Comparison of ENCODE assay signal across 23 cellular contexts in the genomic region with DNA sequence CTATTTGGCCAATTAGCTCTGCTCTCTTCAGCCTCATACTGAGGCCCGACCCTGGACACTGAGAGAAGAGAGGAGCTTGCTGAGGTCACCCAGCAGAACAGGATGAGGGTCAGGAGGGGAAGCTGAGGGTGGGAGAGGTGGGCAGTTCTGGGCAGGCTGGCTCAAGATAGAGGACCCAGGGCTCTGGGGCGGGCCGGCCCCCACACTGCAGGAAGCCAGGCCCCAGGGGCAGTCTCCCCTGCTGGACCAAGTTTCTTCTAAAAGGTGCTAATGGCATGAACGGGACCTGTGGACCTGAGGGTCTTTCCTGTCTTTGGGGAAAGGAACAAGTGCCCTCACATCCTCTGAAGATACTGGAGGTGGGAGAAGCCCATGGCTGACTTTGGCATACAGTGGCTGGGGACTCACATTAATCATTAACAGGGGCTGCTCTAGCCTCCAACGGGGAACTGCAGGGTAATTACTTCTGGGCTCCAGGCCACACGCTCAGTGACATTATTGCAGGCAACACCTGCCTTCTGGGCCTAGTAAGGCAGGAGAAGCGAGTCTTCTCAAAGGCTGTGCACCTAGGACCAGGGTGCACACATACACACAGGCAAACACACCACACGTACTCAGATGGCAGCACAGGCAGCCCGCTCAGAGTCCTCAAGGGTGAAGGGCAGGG. TPM values are rescaled to one million over a fixed set of nuclear protein-coding genes. Genes with fewer than 3 reads are reported as not detected.
DNase-seq lines count a peak whose midpoint lies in the region; ATAC-seq and TF ChIP-seq lines count a peak whose summit lies in the region.
"Had no signal": no experiment of that assay in that cellular context is flagged by ENCODE, and none has a peak within 500 bp of the region (broad histone marks: within the 10 kb centered on the region; RNA-seq: fewer than 3 reads in every experiment).

No MANE protein-coding gene starts in this region.

- no peak overlapping the region for H2BK5ac ChIP-seq in IMR-90 (ENCODE audit: low read depth, low read length, poor library complexity, severe bottlenecking)

- intact Hi-C loops in IMR-90 (cut with micrococcal nuclease), result no loop called here
- intact Hi-C loops in colonic mucosa (cut with DNase I), result no loop called here
- intact Hi-C loops in activated CD4-positive, alpha-beta T cell treated with anti-CD3 and anti-CD28 coated beads, Interleukin-2, amount 10 ng/mL, durations not matched to agents 24 days and 14 days (cut with micrococcal nuclease), result no loop called here

- no peak overlapping the region for H2BK20ac ChIP-seq in IMR-90 (ENCODE audit: low read depth, low read length)

- peak overlapping the region; percentile 70 for H2AK9ac ChIP-seq in IMR-90 (replicated peaks; ENCODE audit: low read depth, low read length, poor library complexity)

- H3K9me3 Mint-ChIP-seq in activated CD4-positive, alpha-beta T cell treated with anti-CD3 and anti-CD28 coated beads, Interleukin-2, amount 10 ng/mL, durations not matched to agents 24 days and 14 days, result no peaks in the 10 kb centered on the region
- H3K9me3 Mint-ChIP-seq in neural progenitor cell, result no peaks in the 10 kb centered on the region
- H3K9me3 Mint-ChIP-seq: activated T-helper 2 cell treated with anti-CD3 and anti-CD28 coated beads, Interferon-gamma antibody, Interleukin-2, Interleukin-4, amounts not matched to agents 10 μg/mL and 5 μg/mL and 100 μg/mL, durations not matched to agents 14 hours and 24 hours and 36 hours; brain; dendritic cell treated with granulocyte-macrophage colony-stimulating factor and Interleukin-4, amounts not matched to agents 40 ng/mL and 50 ng/mL, for 4 days had no signal

- no peaks in the 10 kb centered on the region for H3F3A ChIP-seq in neural progenitor cell (ENCODE audit: low read depth)

- no peak overlapping the region for H3K9ac ChIP-seq in IMR-90 (ENCODE audit: low read depth, low read length)
- no peak overlapping the region for H3K9ac ChIP-seq in colonic mucosa (ENCODE audit: low read depth in 2 of 2, low read length in 2 of 2)
- no peak overlapping the region for H3K9ac ChIP-seq in neural progenitor cell

- no peaks in the 10 kb centered on the region for H3K79me1 ChIP-seq in IMR-90 (ENCODE audit: low read depth in 1 of 2, low read length in 2 of 2)

- TF ChIP-seq POLR2A in IMR-90 (IDR thresholded peaks at IDR 0.05; ENCODE audit: low read depth, low read length), result no peak

- no peaks in the 10 kb centered on the region for H3K79me2 ChIP-seq in neural progenitor cell (ENCODE audit: low read depth)

- H2AK5ac ChIP-seq in IMR-90 (ENCODE audit: low read depth, low read length), result no peak overlapping the region

- no peak overlapping the region for H3K56ac ChIP-seq in IMR-90 (ENCODE audit: extremely low read depth, insufficient read depth, low read length)

- no peak overlapping the region for H3K27ac ChIP-seq in IMR-90 (ENCODE audit: insufficient read depth, low read length)
- H3K27ac ChIP-seq in colonic mucosa, result no peak overlapping the region
- H3K27ac ChIP-seq in neural progenitor cell, result no peak overlapping the region
- H3K27ac ChIP-seq: sigmoid colon, SK-N-MC, thyroid gland had no signal

- POLR2A ChIA-PET in IMR-90 (lab: Charles Lee; ENCODE audit: unreplicated experiment), result no interaction called here

- no peak overlapping the region for H3K14ac ChIP-seq in IMR-90 (replicated peaks; ENCODE audit: low read depth, low read length)

- H4K8ac ChIP-seq in IMR-90 (ENCODE audit: low read depth in 2 of 2, low read length in 2 of 2), result no peak overlapping the region

- BruUV-seq in IMR-90 (replicated peaks; lab: Mats Ljungman, UMichigan), result no TSS peak

- no peak overlapping the region for H2AFZ ChIP-seq in IMR-90 (replicated peaks; ENCODE audit: low read length, poor library complexity)
- H2AFZ ChIP-seq in neural progenitor cell (replicated peaks), result no peak overlapping the region

- no peak overlapping the region for H3K18ac ChIP-seq in IMR-90 (ENCODE audit: low read depth, low read length)

- H3K36me3 ChIP-seq in IMR-90 (ENCODE audit: control insufficient read depth, insufficient read depth, low read length), result no peaks in the 10 kb centered on the region
- no peaks in the 10 kb centered on the region for H3K36me3 ChIP-seq in colonic mucosa
- H3K36me3 ChIP-seq in neural progenitor cell, result no peaks in the 10 kb centered on the region
- no peaks in the 10 kb centered on the region for H3K36me3 ChIP-seq in HAP-1 (replicated peaks)
- H3K36me3 ChIP-seq: sigmoid colon, thyroid gland had no signal

- H3K9me3 ChIP-seq in IMR-90 (ENCODE audit: control insufficient read depth, insufficient read depth, low read length) (no peaks in the 10 kb centered on the region), colonic mucosa (no peaks in the 10 kb centered on the region), neural progenitor cell (ENCODE audit: low read depth) (no peaks in the 10 kb centered on the region), HAP-1 (no peaks in the 10 kb centered on the region)
- H3K9me3 ChIP-seq: sigmoid colon, thyroid gland had no signal

- no peaks in the 10 kb centered on the region for H3K36me3 Mint-ChIP-seq in activated CD4-positive, alpha-beta T cell treated with anti-CD3 and anti-CD28 coated beads, Interleukin-2, amount 10 ng/mL, durations not matched to agents 24 days and 14 days (ENCODE audit: low read depth)
- no peaks in the 10 kb centered on the region for H3K36me3 Mint-ChIP-seq in neural progenitor cell
- H3K36me3 Mint-ChIP-seq: brain had no signal

- H3K23ac ChIP-seq in IMR-90 (ENCODE audit: low read depth, low read length), result no peak overlapping the region

- H2BK15ac ChIP-seq in IMR-90 (ENCODE audit: low read depth, low read length), result no peak overlapping the region

- no peak overlapping the region for H3K4me3 ChIP-seq in IMR-90 (ENCODE audit: insufficient read depth, low read depth, low read length)
- no peak overlapping the region for H3K4me3 ChIP-seq in colonic mucosa
- H3K4me3 ChIP-seq in neural progenitor cell, result no peak overlapping the region
- no peak overlapping the region for H3K4me3 ChIP-seq in HAP-1
- H3K4me3 ChIP-seq: sigmoid colon, SK-N-MC, thyroid gland had no signal

- no peak overlapping the region for H4K91ac ChIP-seq in IMR-90 (ENCODE audit: insufficient read depth, low read depth, low read length)

- H4K20me1 ChIP-seq in IMR-90 (ENCODE audit: insufficient read depth, low read length) (no peaks in the 10 kb centered on the region), neural progenitor cell (ENCODE audit: low read depth) (no peaks in the 10 kb centered on the region)

- H3K4me1 Mint-ChIP-seq in activated CD4-positive, alpha-beta T cell treated with anti-CD3 and anti-CD28 coated beads, Interleukin-2, amount 10 ng/mL, durations not matched to agents 24 days and 14 days, result no peaks in the 10 kb centered on the region
- H3K4me1 Mint-ChIP-seq in neural progenitor cell, result peaks cover 8% of the 10 kb centered on the region

- DNase-seq in IMR-90, result no peak
- DNase-seq in NCI-H2081 (lab: John Stamatoyannopoulos, UW), result peak; percentile 88 to 97
- DNase-seq in colonic mucosa, result peak; percentile 69
- peak; percentile 7 for DNase-seq in renal cortical epithelial cell (ENCODE audit: low read depth)
- DNase-seq in activated CD4-positive, alpha-beta T cell treated with anti-CD3 and anti-CD28 coated beads, Interleukin-2, amount 10 ng/mL, durations not matched to agents 24 days and 14 days, result no peak
- DNase-seq in neural progenitor cell (ENCODE audit: low spot score), result no peak
- no peak for DNase-seq in HAP-1 (ENCODE audit: low spot score in 2 of 2)
- DNase-seq: activated CD4-positive, alpha-beta T cell treated with anti-CD3 and anti-CD28 coated beads for 1 hour; foreskin fibroblast; hippocampal formation; NCI-H2029; NCI-H82; sigmoid colon; stimulated activated naive CD4-positive, alpha-beta T cell; thyroid gland had no signal

- H3K27me3 ChIP-seq in IMR-90 (ENCODE audit: control insufficient read depth, insufficient read depth, low read length) (peaks cover 82% of the 10 kb centered on the region), colonic mucosa (no peaks in the 10 kb centered on the region), neural progenitor cell (no peaks in the 10 kb centered on the region), HAP-1 (ENCODE audit: low read depth) (peaks cover 69% of the 10 kb centered on the region)
- H3K27me3 ChIP-seq: thyroid gland had no signal

- H4K5ac ChIP-seq in IMR-90 (ENCODE audit: low read depth, low read length), result no peak overlapping the region

- in situ Hi-C loops in IMR-90 (cut with MboI; ENCODE audit: low sequenced_read_pairs) (no loop called here), HAP-1 (cut with MboI; ENCODE audit: low sequenced_read_pairs) (no loop called here)

- H3K27ac Mint-ChIP-seq in activated CD4-positive, alpha-beta T cell treated with anti-CD3 and anti-CD28 coated beads, Interleukin-2, amount 10 ng/mL, durations not matched to agents 24 days and 14 days, result no peak overlapping the region
- no peak overlapping the region for H3K27ac Mint-ChIP-seq in neural progenitor cell
- H3K27ac Mint-ChIP-seq: activated T-helper 2 cell treated with anti-CD3 and anti-CD28 coated beads, Interferon-gamma antibody, Interleukin-2, Interleukin-4, amounts not matched to agents 10 μg/mL and 5 μg/mL and 100 μg/mL, durations not matched to agents 14 hours and 24 hours and 36 hours; dendritic cell treated with granulocyte-macrophage colony-stimulating factor and Interleukin-4, amounts not matched to agents 40 ng/mL and 50 ng/mL, for 4 days had no signal

- H3K4me3 Mint-ChIP-seq in activated CD4-positive, alpha-beta T cell treated with anti-CD3 and anti-CD28 coated beads, Interleukin-2, amount 10 ng/mL, durations not matched to agents 24 days and 14 days, result no peak overlapping the region
- H3K4me3 Mint-ChIP-seq in neural progenitor cell, result no peak overlapping the region
- H3K4me3 Mint-ChIP-seq: dendritic cell treated with granulocyte-macrophage colony-stimulating factor and Interleukin-4, amounts not matched to agents 40 ng/mL and 50 ng/mL, for 4 days had no signal

- TF ChIP-seq RAD21 in IMR-90 (IDR thresholded peaks at IDR 0.05; ENCODE audit: low read length), result no peak

- CTCF ChIA-PET in IMR-90 (lab: Yijun Ruan, JAX), result no interaction called here

- H2BK120ac ChIP-seq in IMR-90 (ENCODE audit: low read depth, low read length), result no peak overlapping the region

- no peak for ATAC-seq in IMR-90 (ENCODE audit: low read depth)
- ATAC-seq: Panc1 had no signal

- H3K27me3 Mint-ChIP-seq in activated CD4-positive, alpha-beta T cell treated with anti-CD3 and anti-CD28 coated beads, Interleukin-2, amount 10 ng/mL, durations not matched to agents 24 days and 14 days, result no peaks in the 10 kb centered on the region
- H3K27me3 Mint-ChIP-seq in neural progenitor cell (ENCODE audit: insufficient read depth, low read depth), result no peaks in the 10 kb centered on the region
- H3K27me3 Mint-ChIP-seq: brain had no signal

- WGBS in IMR-90 (ENCODE audit: extremely low coverage in 2 of 2, insufficient read length in 1 of 2), 2 experiments, result 30% methylated on average over 2 of the region's 9 CpGs; no CpG with 5 or more reads in 1 of the 2 experiments

- H3K4me2 ChIP-seq in IMR-90 (ENCODE audit: low read depth, low read length), result no peak overlapping the region
- H3K4me2 ChIP-seq in neural progenitor cell, result no peak overlapping the region

- no peak overlapping the region for H3K4ac ChIP-seq in IMR-90 (ENCODE audit: low read depth, low read length)

- no peak for TF ChIP-seq CTCF in IMR-90 (conservative IDR thresholded peaks at IDR 0.05; ENCODE audit: low read depth, low read length)
- no peak for TF ChIP-seq CTCF in colonic mucosa (IDR thresholded peaks at IDR 0.05)
- TF ChIP-seq CTCF in neural progenitor cell (IDR thresholded peaks at IDR 0.05), result no peak

- H3K4me1 ChIP-seq in IMR-90 (ENCODE audit: control insufficient read depth, insufficient read depth, low read length), result no peaks in the 10 kb centered on the region
- no peaks in the 10 kb centered on the region for H3K4me1 ChIP-seq in colonic mucosa
- no peaks in the 10 kb centered on the region for H3K4me1 ChIP-seq in neural progenitor cell
- H3K4me1 ChIP-seq in HAP-1, result no peaks in the 10 kb centered on the region
- H3K4me1 ChIP-seq: sigmoid colon, thyroid gland had no signal

- H3K9me1 ChIP-seq in IMR-90 (ENCODE audit: insufficient read depth, low read length), result no peaks in the 10 kb centered on the region

- dilution Hi-C loops in IMR-90 (cut with HindIII; ENCODE audit: low sequenced_read_pairs, unreplicated experiment), result no loop called here

RNA-seq across cellular contexts. Expression of gene HCN4, which starts 10.6 kb away (rescaled TPM):
- not detected in 2 replicates for total RNA-seq in IMR-90 (2012; rRNA removed)
- polyA plus RNA-seq in IMR-90 (2012; rRNA removed), result not detected in 2 replicates
- polyA plus RNA-seq in IMR-90 (2012; cell fraction: cytosol; rRNA removed), result not detected in 2 replicates
- not detected in 2 replicates for polyA plus RNA-seq in IMR-90 (2012; cell fraction: nucleus; rRNA removed; ENCODE audit: low replicate concordance)
- total RNA-seq in colonic mucosa, result under 1 TPM; 0.08 to 0.10 TPM
- total RNA-seq in renal cortical epithelial cell, result 0.52 and 0.94 TPM in 2 replicates
- not detected in 2 replicates for total RNA-seq in activated CD4-positive, alpha-beta T cell treated with anti-CD3 and anti-CD28 coated beads, Interleukin-2, amount 10 ng/mL, durations not matched to agents 24 days and 14 days
- 0.41 and 0.50 TPM in 2 replicates for total RNA-seq in neural progenitor cell (ENCODE audit: low replicate concordance)
- total RNA-seq: LHCN-M2, osteocyte, sigmoid colon had no signal
- polyA plus RNA-seq: keratinocyte had no signal

Comparison
In these comparisons a context has a peak if more than half of its experiments do, and no peak if none do; other contexts are left out.
1. DNase-seq: peak in NCI-H2081 (2 of 2), colonic mucosa (single experiment) and renal cortical epithelial cell (single experiment); none in IMR-90 (single experiment), activated CD4-positive, alpha-beta T cell treated with anti-CD3 and anti-CD28 coated beads, Interleukin-2, amount 10 ng/mL, durations not matched to agents 24 days and 14 days (single experiment), neural progenitor cell (single experiment) and HAP-1 (0 of 2).